Comparison of ENCODE assay signal across 2 cellular contexts in genomic region chr7:140176271-140176701, GRCh38.
TF ChIP-seq lines count a peak whose summit lies in the region.

No MANE protein-coding gene starts in this region.

TF ChIP-seq in SK-N-SH, 30 proteins besides CTCF, POLR2A, EP300 and RAD21 (continued from another document):
- no peak for TF ChIP-seq TEAD4 (IDR thresholded peaks at IDR 0.05; ENCODE audit: borderline replicate concordance, insufficient read depth)
- no peak for TF ChIP-seq NFIC (IDR thresholded peaks at IDR 0.05; ENCODE audit: borderline replicate concordance)
- TF ChIP-seq MEF2A (IDR thresholded peaks at IDR 0.05; ENCODE audit: borderline replicate concordance, low read depth) = no peak
- TF ChIP-seq SMC3 (IDR thresholded peaks at IDR 0.05; ENCODE audit: low read depth, low read length) = no peak
- TF ChIP-seq IRF3 (IDR thresholded peaks at IDR 0.05; ENCODE audit: low read depth, low read length) = no peak

TF ChIP-seq in SK-N-SH treated with all-trans-retinoic acid at 6 μM for 48 hours, 23 proteins besides CTCF, POLR2A, EP300 and RAD21 (continued from another document):
- TF ChIP-seq ISL1 (CRISPR knock-in tag; IDR thresholded peaks at IDR 0.05) (no peak), PPARA (CRISPR knock-in tag; IDR thresholded peaks at IDR 0.05; ENCODE audit: borderline replicate concordance) (no peak), TCF4 (CRISPR knock-in tag; IDR thresholded peaks at IDR 0.05; ENCODE audit: borderline replicate concordance) (no peak), ZC3H10 (CRISPR knock-in tag; IDR thresholded peaks at IDR 0.05) (no peak), ZFP3 (CRISPR knock-in tag; IDR thresholded peaks at IDR 0.05) (no peak), ZNF565 (CRISPR knock-in tag; conservative IDR thresholded peaks at IDR 0.05; ENCODE audit: low read depth) (no peak), CREB5 (CRISPR knock-in tag; IDR thresholded peaks at IDR 0.05; ENCODE audit: low read depth) (no peak), TOX (CRISPR knock-in tag; IDR thresholded peaks at IDR 0.05; ENCODE audit: borderline replicate concordance) (no peak), CSDC2 (CRISPR knock-in tag; IDR thresholded peaks at IDR 0.05) (no peak), GLIS3 (CRISPR knock-in tag; IDR thresholded peaks at IDR 0.05) (no peak), BACH2 (CRISPR knock-in tag; IDR thresholded peaks at IDR 0.05; ENCODE audit: borderline replicate concordance) (no peak), ARNTL (CRISPR knock-in tag; IDR thresholded peaks at IDR 0.05; ENCODE audit: borderline replicate concordance, low read depth) (no peak), ZFP30 (CRISPR knock-in tag; IDR thresholded peaks at IDR 0.05) (no peak), ZNF70 (CRISPR knock-in tag; IDR thresholded peaks at IDR 0.05) (no peak)
- TF ChIP-seq, protein P1, sequence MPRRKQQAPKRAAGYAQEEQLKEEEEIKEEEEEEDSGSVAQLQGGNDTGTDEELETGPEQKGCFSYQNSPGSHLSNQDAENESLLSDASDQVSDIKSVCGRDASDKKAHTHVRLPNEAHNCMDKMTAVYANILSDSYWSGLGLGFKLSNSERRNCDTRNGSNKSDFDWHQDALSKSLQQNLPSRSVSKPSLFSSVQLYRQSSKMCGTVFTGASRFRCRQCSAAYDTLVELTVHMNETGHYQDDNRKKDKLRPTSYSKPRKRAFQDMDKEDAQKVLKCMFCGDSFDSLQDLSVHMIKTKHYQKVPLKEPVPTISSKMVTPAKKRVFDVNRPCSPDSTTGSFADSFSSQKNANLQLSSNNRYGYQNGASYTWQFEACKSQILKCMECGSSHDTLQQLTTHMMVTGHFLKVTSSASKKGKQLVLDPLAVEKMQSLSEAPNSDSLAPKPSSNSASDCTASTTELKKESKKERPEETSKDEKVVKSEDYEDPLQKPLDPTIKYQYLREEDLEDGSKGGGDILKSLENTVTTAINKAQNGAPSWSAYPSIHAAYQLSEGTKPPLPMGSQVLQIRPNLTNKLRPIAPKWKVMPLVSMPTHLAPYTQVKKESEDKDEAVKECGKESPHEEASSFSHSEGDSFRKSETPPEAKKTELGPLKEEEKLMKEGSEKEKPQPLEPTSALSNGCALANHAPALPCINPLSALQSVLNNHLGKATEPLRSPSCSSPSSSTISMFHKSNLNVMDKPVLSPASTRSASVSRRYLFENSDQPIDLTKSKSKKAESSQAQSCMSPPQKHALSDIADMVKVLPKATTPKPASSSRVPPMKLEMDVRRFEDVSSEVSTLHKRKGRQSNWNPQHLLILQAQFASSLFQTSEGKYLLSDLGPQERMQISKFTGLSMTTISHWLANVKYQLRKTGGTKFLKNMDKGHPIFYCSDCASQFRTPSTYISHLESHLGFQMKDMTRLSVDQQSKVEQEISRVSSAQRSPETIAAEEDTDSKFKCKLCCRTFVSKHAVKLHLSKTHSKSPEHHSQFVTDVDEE (CRISPR knock-in tag; IDR thresholded peaks at IDR 0.05) = no peak
- TF ChIP-seq, protein P2, sequence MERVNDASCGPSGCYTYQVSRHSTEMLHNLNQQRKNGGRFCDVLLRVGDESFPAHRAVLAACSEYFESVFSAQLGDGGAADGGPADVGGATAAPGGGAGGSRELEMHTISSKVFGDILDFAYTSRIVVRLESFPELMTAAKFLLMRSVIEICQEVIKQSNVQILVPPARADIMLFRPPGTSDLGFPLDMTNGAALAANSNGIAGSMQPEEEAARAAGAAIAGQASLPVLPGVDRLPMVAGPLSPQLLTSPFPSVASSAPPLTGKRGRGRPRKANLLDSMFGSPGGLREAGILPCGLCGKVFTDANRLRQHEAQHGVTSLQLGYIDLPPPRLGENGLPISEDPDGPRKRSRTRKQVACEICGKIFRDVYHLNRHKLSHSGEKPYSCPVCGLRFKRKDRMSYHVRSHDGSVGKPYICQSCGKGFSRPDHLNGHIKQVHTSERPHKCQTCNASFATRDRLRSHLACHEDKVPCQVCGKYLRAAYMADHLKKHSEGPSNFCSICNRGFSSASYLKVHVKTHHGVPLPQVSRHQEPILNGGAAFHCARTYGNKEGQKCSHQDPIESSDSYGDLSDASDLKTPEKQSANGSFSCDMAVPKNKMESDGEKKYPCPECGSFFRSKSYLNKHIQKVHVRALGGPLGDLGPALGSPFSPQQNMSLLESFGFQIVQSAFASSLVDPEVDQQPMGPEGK (CRISPR knock-in tag; IDR thresholded peaks at IDR 0.05; ENCODE audit: borderline replicate concordance) = no peak
